ENCODE assay signal across 11 cellular contexts in the genomic region with DNA sequence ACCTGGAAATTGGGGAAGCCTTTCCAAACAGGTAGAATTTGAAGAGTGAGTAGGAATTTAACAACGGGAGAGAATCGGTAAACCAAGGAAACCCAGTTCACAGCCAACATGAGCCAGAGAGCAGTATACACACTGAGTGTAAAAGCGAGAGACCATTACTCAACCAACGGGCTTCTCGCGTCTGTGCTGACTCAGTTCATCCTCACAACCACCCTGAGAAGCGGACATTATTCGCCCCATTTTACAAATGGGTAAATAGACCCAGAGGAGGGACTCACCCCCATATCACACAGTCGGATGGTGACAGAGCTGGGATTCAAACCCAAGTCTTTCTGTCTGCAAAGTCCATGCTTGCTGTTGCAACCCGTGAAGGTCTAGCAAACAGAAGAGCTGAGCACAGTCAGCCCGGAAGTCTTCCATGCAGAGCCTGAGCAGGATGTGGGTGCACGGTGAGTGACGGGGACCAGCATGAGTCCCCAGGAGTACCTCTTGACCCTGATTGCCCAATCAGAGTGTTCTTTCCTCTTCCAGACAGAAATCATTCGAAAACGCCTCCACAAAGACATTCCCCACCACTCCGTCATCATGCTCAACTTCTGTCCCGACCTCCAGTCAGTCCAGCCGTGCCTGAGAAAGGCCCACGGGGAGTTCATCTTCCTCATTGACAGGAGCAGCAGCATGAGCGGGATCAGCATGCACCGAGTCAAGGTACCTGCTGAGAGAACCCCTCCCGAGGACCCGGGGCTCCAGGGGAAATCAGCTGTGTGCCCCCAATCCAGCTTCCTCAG. TPM values are rescaled to one million over a fixed set of nuclear protein-coding genes. Genes with fewer than 3 reads are reported as not detected.
DNase-seq lines count a peak whose midpoint lies in the region; ATAC-seq and TF ChIP-seq lines count a peak whose summit lies in the region.
"Had no signal": no experiment of that assay in that cellular context is flagged by ENCODE, and none has a peak within 500 bp of the region (broad histone marks: within the 10 kb centered on the region; RNA-seq: fewer than 3 reads in every experiment).

No MANE protein-coding gene starts in this region.

- peak; percentile 72 for ATAC-seq in activated naive CD8-positive, alpha-beta T cell treated with anti-CD3 and anti-CD28 coated beads, Interleukin-2, amount 50 U/mL, for 24 hours
- ATAC-seq in GM18511 (IDR thresholded peaks at IDR 0.05; ENCODE audit: unreplicated experiment) (no peak), gastrocnemius medialis (no peak)

- TF ChIP-seq CTCF in smooth muscle cell (IDR thresholded peaks at IDR 0.05; ENCODE audit: borderline replicate concordance, insufficient read depth, poor library complexity, severe bottlenecking) (no peak), gastrocnemius medialis (IDR thresholded peaks at IDR 0.05 in 4 of 5, conservative IDR thresholded peaks at IDR 0.05 in 1 of 5) (no peak)

- H3K4me3 ChIP-seq in smooth muscle cell (no peak overlapping the region), gastrocnemius medialis (no peak overlapping the region), H7 (ENCODE audit: insufficient read depth, low read depth, low read length) (no peak overlapping the region)

- peak overlapping the region; percentile 39 for H3K4me3 Mint-ChIP-seq in activated naive CD8-positive, alpha-beta T cell treated with anti-CD3 and anti-CD28 coated beads, Interleukin-2, amount 50 U/mL, for 24 hours

- no peak overlapping the region for H2AFZ ChIP-seq in smooth muscle cell (ENCODE audit: low read depth)

- no peaks in the 10 kb centered on the region for H3K36me3 Mint-ChIP-seq in activated naive CD8-positive, alpha-beta T cell treated with anti-CD3 and anti-CD28 coated beads, Interleukin-2, amount 50 U/mL, for 24 hours (ENCODE audit: low read depth)

- no peak for TF ChIP-seq POLR2A in gastrocnemius medialis (IDR thresholded peaks at IDR 0.05)

- H3K4me1 Mint-ChIP-seq in activated naive CD8-positive, alpha-beta T cell treated with anti-CD3 and anti-CD28 coated beads, Interleukin-2, amount 50 U/mL, for 24 hours, result peaks cover 26% of the 10 kb centered on the region

- H4K20me1 ChIP-seq in smooth muscle cell (ENCODE audit: low read depth), result no peaks in the 10 kb centered on the region

- H3K79me2 ChIP-seq in smooth muscle cell (ENCODE audit: low read depth), result no peaks in the 10 kb centered on the region

- H3K9me3 ChIP-seq in smooth muscle cell (replicated peaks; ENCODE audit: low read depth) (no peaks in the 10 kb centered on the region), gastrocnemius medialis (no peaks in the 10 kb centered on the region)

- H3K36me3 ChIP-seq in smooth muscle cell (ENCODE audit: low read depth) (no peaks in the 10 kb centered on the region), gastrocnemius medialis (no peaks in the 10 kb centered on the region), H7 (replicated peaks; ENCODE audit: control insufficient read depth, insufficient read depth, low read length) (no peaks in the 10 kb centered on the region)

- H3K27me3 Mint-ChIP-seq in activated naive CD8-positive, alpha-beta T cell treated with anti-CD3 and anti-CD28 coated beads, Interleukin-2, amount 50 U/mL, for 24 hours, result peaks cover 41% of the 10 kb centered on the region

- peak overlapping the region; percentile 67 for H3K27ac ChIP-seq in smooth muscle cell (ENCODE audit: low read depth)
- no peak overlapping the region for H3K27ac ChIP-seq in gastrocnemius medialis

- H3K9ac ChIP-seq in smooth muscle cell (ENCODE audit: low read depth), result peak overlapping the region; percentile 12

- H3K4me1 ChIP-seq in smooth muscle cell (ENCODE audit: low read depth) (no peaks in the 10 kb centered on the region), gastrocnemius medialis (peaks cover 0 to 5% of the 10 kb centered on the region in 2 donors)

- H3K9me3 Mint-ChIP-seq in activated naive CD8-positive, alpha-beta T cell treated with anti-CD3 and anti-CD28 coated beads, Interleukin-2, amount 50 U/mL, for 24 hours, result no peaks in the 10 kb centered on the region

- no peak overlapping the region for H3K27ac Mint-ChIP-seq in activated naive CD8-positive, alpha-beta T cell treated with anti-CD3 and anti-CD28 coated beads, Interleukin-2, amount 50 U/mL, for 24 hours

- peak; percentile 84 for DNase-seq in EL
- DNase-seq in T-helper 9 cell, result peak; percentile 26
- peak; percentile 20 for DNase-seq in activated naive CD8-positive, alpha-beta T cell treated with anti-CD3 and anti-CD28 coated beads, Interleukin-2, amount 50 U/mL, for 24 hours
- DNase-seq in smooth muscle cell (lab: John Stamatoyannopoulos, UW; ENCODE audit: unreplicated experiment), result no peak
- DNase-seq in NK-92 (lab: John Stamatoyannopoulos, UW; ENCODE audit: unreplicated experiment), result no peak
- DNase-seq in gastrocnemius medialis, result no peak
- no peak for DNase-seq in H7
- DNase-seq: NCI-H1092 treated with DMSO at 0.1 percent for 48 hours, occipital lobe had no signal

- H3F3A ChIP-seq in smooth muscle cell (ENCODE audit: low read depth), result no peaks in the 10 kb centered on the region

- in situ Hi-C loops in gastrocnemius medialis (cut with MboI; ENCODE audit: low sequenced_read_pairs in 4 of 4), result no loop called here

- no peak overlapping the region for H3K4me2 ChIP-seq in smooth muscle cell

- H3K27me3 ChIP-seq in smooth muscle cell (ENCODE audit: low read depth), result peaks cover 10% of the 10 kb centered on the region
- H3K27me3 ChIP-seq in gastrocnemius medialis, result no peaks in the 10 kb centered on the region
- no peaks in the 10 kb centered on the region; the same call in 1 of the 2 replicates for H3K27me3 ChIP-seq in H7 (ENCODE audit: control insufficient read depth, insufficient read depth, low read length)

- 82% methylated on average over 23 of the region's 23 CpGs for WGBS in smooth muscle cell (ENCODE audit: low lambda C conversion rate)

- intact Hi-C loops in gastrocnemius medialis (cut with DNase I; ENCODE audit: low total_unique reads), result no loop called here

RNA-seq across cellular contexts. Expression of a gene that starts 32.3 kb away (rescaled TPM):
- total RNA-seq in smooth muscle cell (not detected in 2 replicates), gastrocnemius medialis (under 1 TPM in 1 of 4 donors, not detected in 3; 0.25 TPM)
- not detected in 2 replicates for polyA plus RNA-seq in smooth muscle cell
- total RNA-seq in H7 (2014; rRNA removed; shearing (Covaris generic)), result 0.10 and 0.26 TPM in 2 replicates
- total RNA-seq: endothelial cell of umbilical vein had no signal
- polyA plus RNA-seq: endothelial cell of umbilical vein had no signal

Comparison
In these comparisons a context has a peak if more than half of its experiments do, and no peak if none do; other contexts are left out.
1. DNase-seq: peak in EL (single experiment), T-helper 9 cell (single experiment) and activated naive CD8-positive, alpha-beta T cell treated with anti-CD3 and anti-CD28 coated beads, Interleukin-2, amount 50 U/mL, for 24 hours (single experiment); none in smooth muscle cell (single experiment), NK-92 (single experiment), gastrocnemius medialis (0 of 2) and H7 (single experiment).